In genomic region chr6:28587011-28587745, GRCh38 we compare ENCODE assay signal across 8 cellular contexts.
A peak's percentile ranks its signal among the peaks of the same experiment; 100 is the strongest.
DNase-seq lines count a peak whose midpoint lies in the region; ATAC-seq and TF ChIP-seq lines count a peak whose summit lies in the region.

No MANE protein-coding gene starts in this region.

- CTCF ChIA-PET in activated CD8-positive, alpha-beta T cell treated with anti-CD3 and anti-CD28 coated beads for 36 hours (lab: Charles Lee) = interaction anchor here (1.2 kb wide), 1 partner anchor 82 kb away, joined by 3 read pairs; no protein-coding TSS in a partner anchor

- H3K9me3 ChIP-seq in endocrine pancreas (ENCODE audit: control insufficient read depth, low read length) (no peaks in the 10 kb centered on the region), mucosa of rectum (ENCODE audit: control insufficient read depth in 2 of 2, low read length in 2 of 2) (no peaks in the 10 kb centered on the region)

- intact Hi-C loops in activated CD8-positive, alpha-beta T cell treated with anti-CD3 and anti-CD28 coated beads for 36 hours (cut with micrococcal nuclease) = no loop called here

- H3K27me3 Mint-ChIP-seq in activated CD8-positive, alpha-beta T cell treated with anti-CD3 and anti-CD28 coated beads for 36 hours = peaks cover 73% of the 10 kb centered on the region

- peaks cover 34% of the 10 kb centered on the region for H3K4me1 Mint-ChIP-seq in activated CD8-positive, alpha-beta T cell treated with anti-CD3 and anti-CD28 coated beads for 36 hours (ENCODE audit: low read depth)

- H3K36me3 Mint-ChIP-seq in activated CD8-positive, alpha-beta T cell treated with anti-CD3 and anti-CD28 coated beads for 36 hours (ENCODE audit: low read depth) = no peaks in the 10 kb centered on the region

- H3K27ac ChIP-seq in mucosa of rectum (ENCODE audit: low read depth in 2 of 2, low read length in 2 of 2) = no peak overlapping the region

- peaks cover 6% of the 10 kb centered on the region for H3K9me3 Mint-ChIP-seq in activated CD8-positive, alpha-beta T cell treated with anti-CD3 and anti-CD28 coated beads for 36 hours

- H3K4me1 ChIP-seq in endocrine pancreas (ENCODE audit: control insufficient read depth, insufficient read depth, low read length) (no peaks in the 10 kb centered on the region), mucosa of rectum (ENCODE audit: control insufficient read depth in 2 of 2, insufficient read depth in 2 of 2, low read length in 2 of 2) (peaks cover 3 to 4% of the 10 kb centered on the region in 2 donors)

- peak overlapping the region; percentile 75 for H3K4me3 Mint-ChIP-seq in activated CD8-positive, alpha-beta T cell treated with anti-CD3 and anti-CD28 coated beads for 36 hours

- H3K4me3 ChIP-seq in endocrine pancreas (ENCODE audit: control insufficient read depth, insufficient read depth, low read length) = peak overlapping the region; percentile 88
- H3K4me3 ChIP-seq in mucosa of rectum (ENCODE audit: low read length in 2 of 2) = peak overlapping the region; percentile 77 to 90

- peak; percentile 71 for DNase-seq in NCI-H2196 treated with DMSO at 0.1 percent for 48 hours (lab: John Stamatoyannopoulos, UW; ENCODE audit: unreplicated experiment)
- peak; percentile 70 for DNase-seq in activated CD8-positive, alpha-beta T cell treated with anti-CD3 and anti-CD28 coated beads for 36 hours
- peak; percentile 47 to 49 for DNase-seq in stimulated activated CD8-positive, alpha-beta memory T cell treated with anti-CD3 and anti-CD28 coated beads, Interleukin-7, amount 100 ng/mL, for 4 hours (ENCODE audit: low read depth in 2 of 2)
- no peak for DNase-seq in SW 1271 (lab: John Stamatoyannopoulos, UW)

- H3K36me3 ChIP-seq in endocrine pancreas (ENCODE audit: control insufficient read depth, insufficient read depth, low read length) (no peaks in the 10 kb centered on the region), mucosa of rectum (ENCODE audit: control insufficient read depth in 2 of 2, insufficient read depth in 2 of 2, low read length in 2 of 2) (no peaks in the 10 kb centered on the region)

- POLR2A ChIA-PET in activated CD8-positive, alpha-beta T cell treated with anti-CD3 and anti-CD28 coated beads for 36 hours (lab: Charles Lee) = interaction anchor here (1.4 kb wide), 1 partner anchor 723 kb away, joined by 3 read pairs; no protein-coding TSS in a partner anchor

- H3K27ac Mint-ChIP-seq in activated CD8-positive, alpha-beta T cell treated with anti-CD3 and anti-CD28 coated beads for 36 hours = no peak overlapping the region

- peak overlapping the region; percentile 45 for H3K9ac ChIP-seq in endocrine pancreas (ENCODE audit: control insufficient read depth, insufficient read depth, low read length)
- peak overlapping the region; percentile 58 to 63 for H3K9ac ChIP-seq in mucosa of rectum (ENCODE audit: low read depth in 1 of 2, low read length in 2 of 2)

- ATAC-seq in GM18517 (IDR thresholded peaks at IDR 0.05; ENCODE audit: unreplicated experiment) (peak; percentile 61), HG02884 (IDR thresholded peaks at IDR 0.05; ENCODE audit: unreplicated experiment) (peak; percentile 76)
- ATAC-seq in activated CD8-positive, alpha-beta T cell treated with anti-CD3 and anti-CD28 coated beads for 36 hours = peak; percentile 85

- TF ChIP-seq CTCF in activated CD8-positive, alpha-beta T cell treated with anti-CD3 and anti-CD28 coated beads for 36 hours (IDR thresholded peaks at IDR 0.05) = no peak

- no peaks in the 10 kb centered on the region for H3K27me3 ChIP-seq in endocrine pancreas (ENCODE audit: control insufficient read depth, insufficient read depth, low read length)
- H3K27me3 ChIP-seq in mucosa of rectum (ENCODE audit: control insufficient read depth in 2 of 2, insufficient read depth in 2 of 2, low read length in 2 of 2) = peaks cover 16 to 29% of the 10 kb centered on the region in 2 donors

Comparison
In these comparisons a context has a peak if more than half of its experiments do, and no peak if none do; other contexts are left out.
1. DNase-seq: peak in NCI-H2196 treated with DMSO at 0.1 percent for 48 hours (single experiment), activated CD8-positive, alpha-beta T cell treated with anti-CD3 and anti-CD28 coated beads for 36 hours (single experiment) and stimulated activated CD8-positive, alpha-beta memory T cell treated with anti-CD3 and anti-CD28 coated beads, Interleukin-7, amount 100 ng/mL, for 4 hours (2 of 2); none in SW 1271 (0 of 2).
2. Peak in every context shown above with its lines, with median percentiles within 50 percentile points of each other: ATAC-seq.